Comparison of ENCODE assay signal across 11 cellular contexts in the genomic region with DNA sequence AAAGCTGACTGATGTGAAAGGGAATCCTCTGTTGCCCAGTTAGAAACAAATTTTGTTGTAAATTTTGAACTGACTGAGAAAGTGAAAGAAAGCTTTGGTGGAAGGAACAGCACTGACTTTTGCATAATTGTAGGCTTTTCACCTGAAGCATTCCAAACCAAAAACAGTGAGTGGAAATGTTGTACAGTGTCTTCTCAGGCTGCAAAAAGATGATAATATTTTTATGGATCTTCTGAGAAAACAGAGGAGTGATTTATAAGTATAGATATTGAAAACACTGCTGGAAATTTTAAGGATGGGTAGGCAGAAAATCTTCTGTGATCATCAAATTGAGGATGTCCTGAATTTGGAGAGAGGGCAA. TPM values are rescaled to one million over a fixed set of nuclear protein-coding genes. Genes with fewer than 3 reads are reported as not detected.
DNase-seq lines count a peak whose midpoint lies in the region; ATAC-seq, FAIRE-seq and TF ChIP-seq lines count a peak whose summit lies in the region.
"Had no signal": no experiment of that assay in that cellular context is flagged by ENCODE, and none has a peak within 500 bp of the region (broad histone marks: within the 10 kb centered on the region; RNA-seq: fewer than 3 reads in every experiment).

No MANE protein-coding gene starts in this region.

- H3K36me3 ChIP-seq in SJCRH30 (no peaks in the 10 kb centered on the region), keratinocyte (ENCODE audit: control insufficient read depth in 2 of 2, extremely low read depth in 1 of 2, insufficient read depth in 2 of 2, low read length in 2 of 2) (peaks cover 0 to 11% of the 10 kb centered on the region in 2 experiments)
- H3K36me3 ChIP-seq: neutrophil had no signal

- H3K27me3 ChIP-seq in SJCRH30 = no peaks in the 10 kb centered on the region
- H3K27me3 ChIP-seq in keratinocyte (ENCODE audit: control insufficient read depth, extremely low read depth, insufficient read depth, low read length) = no peaks in the 10 kb centered on the region
- H3K27me3 ChIP-seq: neutrophil had no signal

- H3K4me3 ChIP-seq in SJCRH30 (peak overlapping the region; percentile 36; the same call in 1 of the 2 replicates), keratinocyte (ENCODE audit: control insufficient read depth in 2 of 3, extremely low read depth in 1 of 3, insufficient read depth in 2 of 3, low read depth in 1 of 3, low read length in 3 of 3) (peak overlapping the region in 2 of 3 experiments; percentile 24 to 27), skin epidermis (no peak overlapping the region)

- ATAC-seq in GM19395 (IDR thresholded peaks at IDR 0.05; ENCODE audit: unreplicated experiment) = peak; percentile 14

- no peaks in the 10 kb centered on the region for H4K20me1 ChIP-seq in keratinocyte (ENCODE audit: control insufficient read depth, extremely low read depth, insufficient read depth, low read length)

- H3K4me2 ChIP-seq in keratinocyte (ENCODE audit: control insufficient read depth, extremely low read depth, insufficient read depth, low read depth, low read length) = peak overlapping the region; percentile 81

- no peak for FAIRE-seq in keratinocyte (lab: Jason Lieb, UNC)

- no peaks in the 10 kb centered on the region; the same call in 1 of the 2 replicates for H3K4me1 ChIP-seq in SJCRH30
- peaks cover 31% of the 10 kb centered on the region for H3K4me1 ChIP-seq in keratinocyte (ENCODE audit: control insufficient read depth, extremely low read depth, insufficient read depth, low read length)

- dilution Hi-C loops in keratinocyte (cut with MboI; ENCODE audit: extremely low pct_ligation_motif_present, low sequenced_read_pairs) = no loop called here

- TF ChIP-seq CTCF in keratinocyte (optimal IDR thresholded peaks at IDR 0.05 in 1 of 3, IDR thresholded peaks at IDR 0.05 in 1 of 3, conservative IDR thresholded peaks at IDR 0.05 in 1 of 3; ENCODE audit: extremely low read depth in 1 of 3, insufficient read depth in 2 of 3, low read length in 3 of 3) = no peak

- H2AFZ ChIP-seq in keratinocyte (ENCODE audit: control insufficient read depth, low read length) = no peak overlapping the region

- H3K9me1 ChIP-seq in keratinocyte (ENCODE audit: control insufficient read depth, extremely low read depth, insufficient read depth, low read length) = no peaks in the 10 kb centered on the region

- peak overlapping the region; percentile 81 for H3K9ac ChIP-seq in keratinocyte (ENCODE audit: control insufficient read depth, extremely low read depth, insufficient read depth, low read length)

- H3K9me3 ChIP-seq in SJCRH30 (replicated peaks) (no peaks in the 10 kb centered on the region), keratinocyte (ENCODE audit: control insufficient read depth, low read depth, low read length) (no peaks in the 10 kb centered on the region)
- H3K9me3 ChIP-seq: neutrophil had no signal

- H3K27ac ChIP-seq in SJCRH30 (peak overlapping the region; percentile 64), keratinocyte (ENCODE audit: control insufficient read depth, insufficient read depth, low read length) (peak overlapping the region; percentile 94), skin epidermis (peak overlapping the region in 17 of 21 experiments; percentile 11 to 85 (median 64))
- H3K27ac ChIP-seq: neutrophil had no signal

- peaks cover 5% of the 10 kb centered on the region for H3K79me2 ChIP-seq in keratinocyte (ENCODE audit: control insufficient read depth, insufficient read depth, low read length)

- no peak for DNase-seq in SJCRH30
- DNase-seq in keratinocyte (ENCODE audit: low read depth, low spot score) = no peak
- DNase-seq in NCI-H2227 treated with DMSO at 0.1 percent for 48 hours (lab: John Stamatoyannopoulos, UW) = no peak
- DNase-seq in COLO668 (lab: John Stamatoyannopoulos, UW; ENCODE audit: unreplicated experiment) = no peak
- no peak for DNase-seq in stimulated activated CD4-positive, alpha-beta T cell treated with anti-CD3 and anti-CD28 coated beads, Interleukin-15, amount 100 ng/mL, for 24 hours
- no peak for DNase-seq in activated CD4-positive, alpha-beta T cell treated with anti-CD3 and anti-CD28 coated beads, Interleukin-2, amount 50 U/mL, for 48 hours
- DNase-seq: activated T-cell treated with anti-CD3 and anti-CD28 coated beads, Interleukin-2, amount 50 U/mL, for 48 hours; hippocampal formation had no signal

RNA-seq across cellular contexts. Expression of a gene that starts 40.0 kb away (rescaled TPM):
- 5.3 and 6.4 TPM in 2 replicates for total RNA-seq in SJCRH30 (2014; rRNA removed; shearing (Covaris generic))
- polyA plus RNA-seq in keratinocyte = 11.9 to 42.7 TPM (median 25.0 TPM) in 3 replicates
- 34.2 TPM for polyA plus RNA-seq in keratinocyte (2011; ENCODE audit: low read depth)
- 17.4 and 18.7 TPM in 2 replicates for polyA plus RNA-seq in keratinocyte (2011; cell fraction: cytosol; rRNA removed)
- polyA plus RNA-seq in keratinocyte (2011; cell fraction: nucleus; rRNA removed) = 52.9 and 62.6 TPM in 2 replicates
- polyA plus RNA-seq in keratinocyte (2012; ENCODE audit: low replicate concordance) = 8.0 and 35.9 TPM in 2 replicates
- polyA minus RNA-seq in keratinocyte = 9.9 to 62.2 TPM (median 26.1 TPM) in 3 replicates
- 20.3 TPM for polyA minus RNA-seq in keratinocyte (2011; cell fraction: cytosol; rRNA and poly(A)+ RNA removed)
- polyA minus RNA-seq in keratinocyte (2011; cell fraction: nucleus; rRNA and poly(A)+ RNA removed) = 37.4 and 60.2 TPM in 2 replicates

Comparison
In these comparisons a context has a peak if more than half of its experiments do, and no peak if none do; other contexts are left out.
1. H3K4me3 ChIP-seq: peak in SJCRH30 (single experiment) and keratinocyte (2 of 3); none in skin epidermis (0 of 7).
2. Peak in every context shown above with its lines, with median percentiles within 50 percentile points of each other: H3K27ac ChIP-seq.